In the genomic region with DNA sequence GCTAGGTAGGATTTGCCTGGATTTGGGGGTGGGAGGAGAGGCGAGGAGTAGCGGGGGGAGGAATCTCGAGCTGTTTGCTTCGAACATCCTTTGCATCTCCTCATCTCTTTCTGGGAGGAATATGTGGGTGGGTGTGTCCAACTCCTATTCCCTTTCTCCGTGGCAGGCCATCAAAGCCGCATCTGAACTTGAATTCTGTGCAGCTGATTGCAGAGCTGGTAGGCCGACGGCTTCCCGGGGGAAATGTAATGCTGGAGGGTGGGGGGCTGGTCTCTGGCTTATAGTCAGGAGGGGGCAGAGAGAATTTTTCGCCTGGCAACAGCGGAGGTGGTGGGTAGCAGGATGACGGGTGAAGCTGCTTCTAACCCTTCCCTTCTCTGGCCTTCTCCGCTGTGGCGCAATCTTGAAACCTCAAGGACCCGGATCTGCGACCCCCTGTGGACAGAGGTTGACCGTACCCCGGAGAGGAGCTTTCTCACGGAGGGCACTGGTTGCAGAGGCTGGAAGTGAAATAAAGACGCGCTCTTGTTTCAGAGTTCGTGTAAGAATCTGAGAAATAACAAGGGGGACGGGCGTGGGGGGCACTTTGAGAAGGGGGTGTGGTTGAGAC, we compare ENCODE assay signal across 8 cellular contexts. TPM values are rescaled to one million over a fixed set of nuclear protein-coding genes. Genes with fewer than 3 reads are reported as not detected.
DNase-seq lines count a peak whose midpoint lies in the region; ATAC-seq and TF ChIP-seq lines count a peak whose summit lies in the region.

No MANE protein-coding gene starts in this region.

- peaks cover 61% of the 10 kb centered on the region for H3K27me3 Mint-ChIP-seq in central memory CD8-positive, alpha-beta T cell
- H3K27me3 Mint-ChIP-seq in neural crest cell (ENCODE audit: low read depth) = peaks cover 42% of the 10 kb centered on the region

- no peak for ATAC-seq in central memory CD8-positive, alpha-beta T cell (replicated peaks; ENCODE audit: extremely low read depth, poor library complexity, severe bottlenecking)
- ATAC-seq in GM21381 (IDR thresholded peaks at IDR 0.05; ENCODE audit: unreplicated experiment) = no peak
- ATAC-seq in HG02852 (IDR thresholded peaks at IDR 0.05; ENCODE audit: unreplicated experiment) = no peak

- H3K4me3 Mint-ChIP-seq in central memory CD8-positive, alpha-beta T cell = peak overlapping the region; percentile 68
- peak overlapping the region; percentile 95 for H3K4me3 Mint-ChIP-seq in neural crest cell

- no peaks in the 10 kb centered on the region for H4K20me1 ChIP-seq in BLaER1 treated with 17β-estradiol and CSF1 and Interleukin-3, amounts not matched to agents 10 nM and 100 nM

- H3K9ac ChIP-seq in BLaER1 treated with 17β-estradiol and CSF1 and Interleukin-3, amounts not matched to agents 10 nM and 100 nM = peak overlapping the region in 4 of 11 experiments; percentile 6 to 33 (median 18); a peak in 2 of 22 replicates

- peaks cover 0 to 14% (median 6%) of the 10 kb centered on the region in 11 experiments; a peak in 6 of 22 replicates for H3K9me3 ChIP-seq in BLaER1 treated with 17β-estradiol and CSF1 and Interleukin-3, amounts not matched to agents 10 nM and 100 nM (replicated peaks in 1 of 11)

- H3K27ac ChIP-seq in BLaER1 treated with 17β-estradiol and CSF1 and Interleukin-3, amounts not matched to agents 10 nM and 100 nM = no peak overlapping the region

- peaks cover 8 to 19% (median 13%) of the 10 kb centered on the region in 10 experiments; a peak in 18 of 20 replicates for H3K4me1 ChIP-seq in BLaER1 treated with 17β-estradiol and CSF1 and Interleukin-3, amounts not matched to agents 10 nM and 100 nM

- peak overlapping the region; percentile 76 to 87 (median 82) for H3K4me2 ChIP-seq in BLaER1 treated with 17β-estradiol and CSF1 and Interleukin-3, amounts not matched to agents 10 nM and 100 nM

- no peak for TF ChIP-seq CTCF in neural crest cell (conservative IDR thresholded peaks at IDR 0.05)

- H3K36me3 Mint-ChIP-seq in central memory CD8-positive, alpha-beta T cell (ENCODE audit: insufficient read depth) = no peaks in the 10 kb centered on the region
- H3K36me3 Mint-ChIP-seq in neural crest cell (ENCODE audit: low read depth) = peaks cover 5% of the 10 kb centered on the region

- no peaks in the 10 kb centered on the region for H3K9me3 Mint-ChIP-seq in central memory CD8-positive, alpha-beta T cell
- H3K9me3 Mint-ChIP-seq in neural crest cell = peaks cover 3% of the 10 kb centered on the region

- DNase-seq in HK-2 (ENCODE audit: unreplicated experiment) (peak; percentile 3), neural crest cell (ENCODE audit: low read depth, low spot score) (peak; percentile 23), dermis blood vessel endothelial cell (no peak), globus pallidus (ENCODE audit: low spot score) (no peak)
- no peak for DNase-seq in central memory CD8-positive, alpha-beta T cell (ENCODE audit: low spot score in 2 of 2)

- H3K27me3 ChIP-seq in BLaER1 treated with 17β-estradiol and CSF1 and Interleukin-3, amounts not matched to agents 10 nM and 100 nM = peaks cover 26 to 49% (median 32%) of the 10 kb centered on the region in 11 experiments

- no peak overlapping the region for H3K27ac Mint-ChIP-seq in central memory CD8-positive, alpha-beta T cell (ENCODE audit: low read depth)
- H3K27ac Mint-ChIP-seq in neural crest cell (ENCODE audit: unreplicated experiment) = peak overlapping the region; percentile 57

- peak overlapping the region; percentile 35 to 64 (median 50) for H3K4me3 ChIP-seq in BLaER1 treated with 17β-estradiol and CSF1 and Interleukin-3, amounts not matched to agents 10 nM and 100 nM

- no peaks in the 10 kb centered on the region for H3K36me3 ChIP-seq in BLaER1 treated with 17β-estradiol and CSF1 and Interleukin-3, amounts not matched to agents 10 nM and 100 nM

- H3K4me1 Mint-ChIP-seq in central memory CD8-positive, alpha-beta T cell = peaks cover 15% of the 10 kb centered on the region
- peaks cover 15% of the 10 kb centered on the region for H3K4me1 Mint-ChIP-seq in neural crest cell

RNA-seq across cellular contexts. Expression of a gene that starts 0.7 kb away (rescaled TPM):
- total RNA-seq in neural crest cell (2.8 and 3.7 TPM in 2 replicates), dermis blood vessel endothelial cell (under 0.01 and 0.05 TPM in 2 replicates)

Comparison
In these comparisons a context has a peak if more than half of its experiments do, and no peak if none do; other contexts are left out.
1. DNase-seq: peak in HK-2 (single experiment) and neural crest cell (single experiment); none in central memory CD8-positive, alpha-beta T cell (0 of 2), dermis blood vessel endothelial cell (single experiment) and globus pallidus (single experiment).